19 cellular contexts compared by ENCODE assay signal in the genomic region with DNA sequence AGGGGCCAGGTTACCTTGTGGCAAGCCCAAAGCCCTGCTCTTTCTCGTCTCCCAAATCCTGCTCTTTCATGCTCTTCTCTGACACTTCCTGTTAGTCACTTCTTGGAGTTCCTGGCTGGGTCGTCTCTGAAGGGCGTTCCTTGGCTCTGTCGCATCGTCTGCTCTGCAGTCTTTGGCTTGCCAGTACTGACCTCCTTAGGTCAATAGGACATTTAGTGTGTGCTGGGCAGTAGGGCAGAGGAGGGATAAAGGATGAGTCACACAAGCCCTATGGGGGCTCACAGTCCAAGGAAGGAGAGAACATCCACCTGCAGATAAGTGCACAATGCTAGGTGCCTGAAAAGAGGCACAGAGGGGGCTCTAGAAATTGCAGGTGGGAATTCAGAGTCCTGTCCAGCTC.
DNase-seq lines count a peak whose midpoint lies in the region; FAIRE-seq and TF ChIP-seq lines count a peak whose summit lies in the region.
"Had no signal": no experiment of that assay in that cellular context is flagged by ENCODE, and none has a peak within 500 bp of the region (broad histone marks: within the 10 kb centered on the region; RNA-seq: fewer than 3 reads in every experiment).

No MANE protein-coding gene starts in this region.

- intact Hi-C loops in mammary epithelial cell (cut with micrococcal nuclease) = no loop called here

- peaks cover 19% of the 10 kb centered on the region for H3K4me1 ChIP-seq in mammary epithelial cell (ENCODE audit: insufficient read depth, low read length)
- H3K4me1 ChIP-seq in right atrium auricular region = peaks cover 0 to 23% of the 10 kb centered on the region in 2 donors

- peak overlapping the region; percentile 72 for H3K4me2 ChIP-seq in mammary epithelial cell (ENCODE audit: insufficient read depth, low read depth, low read length)

- H3K9me3 ChIP-seq in mammary epithelial cell (replicated peaks; ENCODE audit: insufficient read depth, low read length) (no peaks in the 10 kb centered on the region), right atrium auricular region (no peaks in the 10 kb centered on the region)

- CTCF ChIA-PET in mammary epithelial cell (lab: Charles Lee; ENCODE audit: low non-redundant PET) = no interaction called here

- H3K27ac ChIP-seq in mammary epithelial cell (ENCODE audit: insufficient read depth, low read depth, low read length) (no peak overlapping the region), right atrium auricular region (no peak overlapping the region)
- H3K27ac ChIP-seq: cardiac muscle cell had no signal

- H3K4me3 ChIP-seq in mammary epithelial cell (replicated peaks in 1 of 3; ENCODE audit: insufficient read depth in 1 of 3, low read depth in 2 of 3, low read length in 3 of 3) (no peak overlapping the region), right atrium auricular region (no peak overlapping the region)
- H3K4me3 ChIP-seq: cardiac muscle cell had no signal

- H3K27me3 ChIP-seq in mammary epithelial cell (ENCODE audit: insufficient read depth, low read length) (no peaks in the 10 kb centered on the region), right atrium auricular region (no peaks in the 10 kb centered on the region)
- H3K27me3 ChIP-seq: cardiac muscle cell had no signal

- 2% methylated on average over 5 of the region's 5 CpGs for WGBS in mammary epithelial cell (ENCODE audit: low coverage, missing lambda C conversion rate)

- H4K20me1 ChIP-seq in mammary epithelial cell (ENCODE audit: insufficient read depth, low read length) = no peaks in the 10 kb centered on the region

- no peak for TF ChIP-seq CTCF in mammary epithelial cell (conservative IDR thresholded peaks at IDR 0.05 in 1 of 2, IDR thresholded peaks at IDR 0.05 in 1 of 2; ENCODE audit: extremely low read depth in 1 of 2, insufficient read depth in 1 of 2, low read depth in 1 of 2, low read length in 2 of 2)
- no peak for TF ChIP-seq CTCF in right atrium auricular region (IDR thresholded peaks at IDR 0.05)
- no peak for TF ChIP-seq CTCF in GM13976 (IDR thresholded peaks at IDR 0.05; ENCODE audit: borderline replicate concordance, control extremely low read depth, extremely low read depth, insufficient read depth, missing control alignments)

- TF ChIP-seq POLR2A in H54 (IDR thresholded peaks at IDR 0.05; ENCODE audit: low read depth, low read length) = no peak

- H2AFZ ChIP-seq in mammary epithelial cell (ENCODE audit: low read depth, low read length) = peak overlapping the region; percentile 76

- H3K36me3 ChIP-seq in mammary epithelial cell (ENCODE audit: insufficient read depth, low read length) (no peaks in the 10 kb centered on the region), right atrium auricular region (no peaks in the 10 kb centered on the region)
- H3K36me3 ChIP-seq: cardiac muscle cell had no signal

- H3K9ac ChIP-seq in mammary epithelial cell (ENCODE audit: insufficient read depth, low read length) = no peak overlapping the region

- peak; percentile 35 for DNase-seq in H54 (ENCODE audit: insufficient read length, low spot score)
- peak; percentile 45 for DNase-seq in mammary epithelial cell
- DNase-seq in right atrium auricular region (ENCODE audit: low spot score) = peak; percentile 82
- DNase-seq in stromal cell of bone marrow (ENCODE audit: low read depth) = peak; percentile 25
- no peak for DNase-seq in NOMO-1 (lab: John Stamatoyannopoulos, UW; ENCODE audit: unreplicated experiment in 2 of 2)
- DNase-seq in GM13976 (ENCODE audit: low spot score) = no peak
- no peak for DNase-seq in NCI-H1694 (lab: John Stamatoyannopoulos, UW)
- DNase-seq in COLO668 (lab: John Stamatoyannopoulos, UW; ENCODE audit: unreplicated experiment) = no peak
- DNase-seq: activated CD8-positive, alpha-beta memory T cell treated with anti-CD3 and anti-CD28 coated beads, Interleukin-2, amount 10 ng/mL, durations not matched to agents 7 days and 5 days; activated naive CD4-positive, alpha-beta T cell treated with anti-CD3 and anti-CD28 coated beads for 36 hours; erythroblast; IMR-90; NCI-H146; NCI-H82; retina; stimulated activated CD4-positive, alpha-beta T cell treated with anti-CD3 and anti-CD28 coated beads, Interleukin-4, amount 100 ng/mL, for 24 hours; stimulated activated naive CD4-positive, alpha-beta T cell had no signal

- dilution Hi-C loops in mammary epithelial cell (cut with HindIII; ENCODE audit: low sequenced_read_pairs) = no loop called here

- no peak for FAIRE-seq in H54 (lab: Jason Lieb, UNC)
- FAIRE-seq: G401.6 had no signal

- no TSS peak for BruUV-seq in mammary epithelial cell (replicated peaks; lab: Mats Ljungman, UMichigan)

- no peaks in the 10 kb centered on the region for H3K79me2 ChIP-seq in mammary epithelial cell (ENCODE audit: insufficient read depth, low read length)

- in situ Hi-C loops in mammary epithelial cell (cut with MboI; ENCODE audit: low sequenced_read_pairs in 2 of 2) = no loop called here
- in situ Hi-C loops in GM13976 (cut with MboI; ENCODE audit: low sequenced_read_pairs, unreplicated experiment) = no loop called here

Comparison
In these comparisons a context has a peak if more than half of its experiments do, and no peak if none do; other contexts are left out.
1. DNase-seq: peak in H54 (single experiment), mammary epithelial cell (single experiment), right atrium auricular region (single experiment) and stromal cell of bone marrow (single experiment); none in NOMO-1 (0 of 2), GM13976 (single experiment), NCI-H1694 (single experiment) and COLO668 (single experiment).